19 cellular contexts compared by ENCODE assay signal in the genomic region with DNA sequence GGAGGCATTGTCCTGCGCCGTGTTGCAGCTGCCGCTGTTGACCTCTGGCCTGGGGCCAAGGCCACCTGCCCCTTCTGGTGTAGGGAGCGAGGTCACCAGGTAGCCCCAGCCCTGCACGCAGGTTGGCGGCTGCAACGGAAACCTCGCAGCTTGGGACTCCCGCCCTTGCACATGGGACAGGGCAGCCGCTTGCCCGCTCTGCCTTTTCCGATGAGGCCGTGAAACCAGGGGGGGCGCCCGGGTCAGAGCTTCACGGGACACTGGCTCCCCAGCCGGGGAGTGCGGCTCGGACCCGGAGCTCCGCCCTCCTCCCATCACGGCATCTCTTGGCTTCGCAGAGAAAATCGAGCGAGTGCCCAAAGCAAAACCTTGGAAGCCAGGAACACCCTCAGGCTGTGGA. TPM values are rescaled to one million over a fixed set of nuclear protein-coding genes. Genes with fewer than 3 reads are reported as not detected.
"Had no signal": no experiment of that assay in that cellular context is flagged by ENCODE, and none has a peak within 500 bp of the region (broad histone marks: within the 10 kb centered on the region; RNA-seq: fewer than 3 reads in every experiment).

No MANE protein-coding gene starts in this region.

- H3K4me3 Mint-ChIP-seq: naive thymus-derived CD8-positive, alpha-beta T cell; stimulated activated effector memory CD8-positive, alpha-beta T cell treated with anti-CD3 and anti-CD28 coated beads, Interleukin-12 subunit alpha, Interleukin-12 subunit beta, amount 100 ng/mL, for 72 hours had no signal

- H3K9me3 Mint-ChIP-seq: stimulated activated effector memory CD8-positive, alpha-beta T cell treated with anti-CD3 and anti-CD28 coated beads, Interleukin-12 subunit alpha, Interleukin-12 subunit beta, amount 100 ng/mL, for 72 hours had no signal

- ATAC-seq: esophagus mucosa; heart left ventricle; left colon; left ventricle myocardium superior; mucosa of descending colon; naive thymus-derived CD8-positive, alpha-beta T cell; pancreas; right cardiac atrium; stimulated activated effector memory CD8-positive, alpha-beta T cell treated with anti-CD3 and anti-CD28 coated beads, Interleukin-12 subunit alpha, Interleukin-12 subunit beta, amount 100 ng/mL, for 72 hours; stimulated activated naive CD8-positive, alpha-beta T cell treated with anti-CD3 and anti-CD28 coated beads, Interleukin-15, Interleukin-2, amounts not matched to agents 100 U/mL and 50 U/mL, for 24 hours had no signal

- DNase-seq: cortex of kidney; dorsolateral prefrontal cortex; effector CD8-positive, alpha-beta T cell; heart left ventricle; hippocampal formation; left colon; left ventricle myocardium superior; mucosa of descending colon; naive thymus-derived CD8-positive, alpha-beta T cell; stimulated activated CD4-positive, alpha-beta T cell treated with anti-CD3 and anti-CD28 coated beads, Interleukin-4, amount 100 ng/mL, for 1 hour; stimulated activated CD8-positive, alpha-beta memory T cell treated with anti-CD3 and anti-CD28 coated beads, Interleukin-4, amount 100 ng/mL, for 48 hours; stimulated activated naive CD8-positive, alpha-beta T cell treated with anti-CD3 and anti-CD28 coated beads, Interleukin-15, Interleukin-2, amounts not matched to agents 100 U/mL and 50 U/mL, for 24 hours; uterus had no signal

- H3K27ac Mint-ChIP-seq: progenitor cell of endocrine pancreas; stimulated activated effector memory CD8-positive, alpha-beta T cell treated with anti-CD3 and anti-CD28 coated beads, Interleukin-12 subunit alpha, Interleukin-12 subunit beta, amount 100 ng/mL, for 72 hours had no signal

- H3K27me3 Mint-ChIP-seq: progenitor cell of endocrine pancreas had no signal

- H3K4me1 Mint-ChIP-seq: naive thymus-derived CD8-positive, alpha-beta T cell; stimulated activated effector memory CD8-positive, alpha-beta T cell treated with anti-CD3 and anti-CD28 coated beads, Interleukin-12 subunit alpha, Interleukin-12 subunit beta, amount 100 ng/mL, for 72 hours had no signal

- H3K36me3 Mint-ChIP-seq: stimulated activated effector memory CD8-positive, alpha-beta T cell treated with anti-CD3 and anti-CD28 coated beads, Interleukin-12 subunit alpha, Interleukin-12 subunit beta, amount 100 ng/mL, for 72 hours had no signal

RNA-seq across cellular contexts. Expression of a gene that starts 25.4 kb away (rescaled TPM):
- total RNA-seq: glomerular endothelial cell had no signal
